ENCODE assay signal across 8 cellular contexts in the genomic region with DNA sequence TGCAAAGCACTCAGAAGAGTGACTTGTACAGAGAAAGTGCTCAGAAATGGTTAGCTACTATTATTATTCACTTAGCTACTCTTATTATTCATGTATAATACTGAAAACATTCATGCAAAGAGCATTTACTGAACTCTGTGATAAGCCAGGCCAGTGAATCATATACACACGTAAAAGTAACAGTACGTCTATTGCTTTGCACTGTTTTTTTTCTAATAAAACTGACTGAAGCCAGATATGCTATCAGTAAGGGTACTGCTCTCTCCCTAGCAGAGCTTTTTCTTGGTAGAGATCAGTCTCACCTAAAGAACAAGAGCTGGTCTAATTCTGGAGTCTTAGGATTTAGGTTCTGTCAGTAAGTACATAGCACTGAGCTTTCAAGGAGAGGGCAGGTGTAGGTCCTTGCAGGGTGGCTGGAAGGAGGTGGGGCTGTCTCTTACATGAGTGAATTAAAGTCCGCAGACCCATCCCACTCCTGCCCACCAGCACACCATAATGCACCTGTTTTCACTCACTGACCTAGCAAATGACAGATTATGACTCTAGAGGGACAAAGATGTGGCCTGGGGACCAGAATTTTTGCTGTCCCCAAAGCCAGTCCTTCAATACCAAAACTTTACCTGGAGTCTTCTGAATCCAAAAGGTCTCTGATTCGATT.
DNase-seq lines count a peak whose midpoint lies in the region; ATAC-seq, FAIRE-seq and TF ChIP-seq lines count a peak whose summit lies in the region.

No MANE protein-coding gene starts in this region.

- intact Hi-C loops in prostate gland (cut with DNase I), result loop anchor here (5.0 to 10.0 kb wide), 3 partner anchors 35 to 1233 kb away; partner anchors contain the start of gene ARID5B

- H3K4me3 ChIP-seq in prostate gland, result no peak overlapping the region

- TF ChIP-seq CTCF in prostate gland (IDR thresholded peaks at IDR 0.05) (no peak), GM13976 (IDR thresholded peaks at IDR 0.05; ENCODE audit: borderline replicate concordance, control extremely low read depth, extremely low read depth, insufficient read depth, missing control alignments) (no peak), D721Med (IDR thresholded peaks at IDR 0.05; ENCODE audit: insufficient read depth, missing control alignments) (no peak)

- H3K36me3 ChIP-seq in KOPT-K1 (ENCODE audit: insufficient read depth, low read length), result peaks cover 15% of the 10 kb centered on the region
- no peaks in the 10 kb centered on the region for H3K36me3 ChIP-seq in prostate gland

- WGBS in prostate gland, result 58% methylated on average over 4 of the region's 4 CpGs

- ATAC-seq in GM18870 (IDR thresholded peaks at IDR 0.05; ENCODE audit: unreplicated experiment) (no peak), HG03354 (IDR thresholded peaks at IDR 0.05; ENCODE audit: poor library complexity, severe bottlenecking, unreplicated experiment) (no peak)

- no peak for TF ChIP-seq POLR2A in prostate gland (IDR thresholded peaks at IDR 0.05)

- H3K27ac ChIP-seq in KOPT-K1 (ENCODE audit: low read depth, low read length, poor library complexity, severe bottlenecking) (peak overlapping the region; percentile 48), cingulate gyrus (ENCODE audit: low read depth, low read length) (peak overlapping the region; percentile 95), prostate gland (peak overlapping the region; percentile 85 to 87)

- DNase-seq in EH (ENCODE audit: low read depth), result peak; percentile 53
- no peak for DNase-seq in prostate gland (ENCODE audit: low spot score)
- DNase-seq in GM13976 (ENCODE audit: low spot score), result no peak
- no peak for DNase-seq in D721Med (ENCODE audit: insufficient read length, low spot score)

- peaks cover 13% of the 10 kb centered on the region for H3K4me1 ChIP-seq in prostate gland (replicated peaks)

- in situ Hi-C loops in GM13976 (cut with MboI; ENCODE audit: low sequenced_read_pairs, unreplicated experiment), result loop anchor here (10.0 kb wide), 2 partner anchors 143 to 197 kb away; partner anchors contain the start of gene ARID5B

- FAIRE-seq in D721Med (lab: Jason Lieb, UNC), result no peak

- H3K27me3 ChIP-seq in prostate gland (replicated peaks; ENCODE audit: insufficient read depth), result no peaks in the 10 kb centered on the region

- no peaks in the 10 kb centered on the region for H3K9me3 ChIP-seq in KOPT-K1 (ENCODE audit: insufficient read depth, low read length, poor library complexity, severe bottlenecking)
- H3K9me3 ChIP-seq in prostate gland, result no peaks in the 10 kb centered on the region
